Comparison of ENCODE assay signal across 13 cellular contexts in genomic region chr9:79809931-79810330, GRCh38.
DNase-seq lines count a peak whose midpoint lies in the region; ATAC-seq, FAIRE-seq and TF ChIP-seq lines count a peak whose summit lies in the region.
"Had no signal": no experiment of that assay in that cellular context is flagged by ENCODE, and none has a peak within 500 bp of the region (broad histone marks: within the 10 kb centered on the region; RNA-seq: fewer than 3 reads in every experiment).

No MANE protein-coding gene starts in this region.

- no peaks in the 10 kb centered on the region for H3K4me1 ChIP-seq in colonic mucosa

- DNase-seq in COLO829 (ENCODE audit: low spot score) (peak; percentile 34), LHCN-M2 (ENCODE audit: low read depth) (peak; percentile 90), non-pigmented ciliary epithelial cell (ENCODE audit: low read depth) (peak; percentile 65), colonic mucosa (no peak), retina (no peak)
- DNase-seq: activated CD4-positive, CD25-positive, alpha-beta regulatory T cell; NCI-H345; Right ventricle myocardium superior; stimulated activated CD4-positive, alpha-beta T cell treated with anti-CD3 and anti-CD28 coated beads, Interleukin-4, amount 100 ng/mL, for 1 hour had no signal

- FAIRE-seq in endometrium (lab: Jason Lieb, UNC) = peak; percentile 93

- intact Hi-C loops in colonic mucosa (cut with DNase I) = no loop called here

- ATAC-seq in GM21723 (IDR thresholded peaks at IDR 0.05; ENCODE audit: unreplicated experiment) (no peak), GM18870 (IDR thresholded peaks at IDR 0.05; ENCODE audit: unreplicated experiment) (no peak)
- ATAC-seq: natural killer cell treated with Interleukin-12 subunit alpha and Interleukin-12 subunit beta and Interleukin-15 and Interleukin-18, amount 100 ng/mL, for 72 hours had no signal

- H3K9ac ChIP-seq in colonic mucosa (ENCODE audit: low read depth in 2 of 2, low read length in 2 of 2) = no peak overlapping the region

- no peaks in the 10 kb centered on the region for H3K9me3 ChIP-seq in colonic mucosa

- no peak overlapping the region for H3K4me3 ChIP-seq in colonic mucosa

- TF ChIP-seq CTCF in colonic mucosa (IDR thresholded peaks at IDR 0.05) = no peak

- H3K36me3 ChIP-seq in colonic mucosa = no peaks in the 10 kb centered on the region

- no peaks in the 10 kb centered on the region for H3K27me3 ChIP-seq in colonic mucosa

- no peak overlapping the region for H3K27ac ChIP-seq in colonic mucosa

Comparison
In these comparisons a context has a peak if more than half of its experiments do, and no peak if none do; other contexts are left out.
1. DNase-seq: peak in COLO829 (single experiment), LHCN-M2 (single experiment) and non-pigmented ciliary epithelial cell (single experiment); none in colonic mucosa (single experiment) and retina (single experiment).